18 cellular contexts compared by ENCODE assay signal in genomic region chr3:183270344-183270743, GRCh38. TPM values are rescaled to one million over a fixed set of nuclear protein-coding genes. Genes with fewer than 3 reads are reported as not detected.
DNase-seq lines count a peak whose midpoint lies in the region; ATAC-seq, FAIRE-seq and TF ChIP-seq lines count a peak whose summit lies in the region.
"Had no signal": no experiment of that assay in that cellular context is flagged by ENCODE, and none has a peak within 500 bp of the region (broad histone marks: within the 10 kb centered on the region; RNA-seq: fewer than 3 reads in every experiment).

No MANE protein-coding gene starts in this region.

- peaks cover 83% of the 10 kb centered on the region for H3K79me2 ChIP-seq in PC-3 (ENCODE audit: low read length)

- H3K27ac ChIP-seq in PC-3 (ENCODE audit: low read length): peak overlapping the region; percentile 63
- peak overlapping the region in 1 of 2 donors; percentile 65 for H3K27ac ChIP-seq in small intestine (ENCODE audit: low read depth in 1 of 2, low read length in 1 of 2)

- POLR2A ChIA-PET in PC-3 (lab: Charles Lee; ENCODE audit: unreplicated experiment): no interaction called here

- H3K4me1 ChIP-seq in PC-3 (ENCODE audit: insufficient read depth, low read length) (peaks cover 73% of the 10 kb centered on the region), small intestine (ENCODE audit: control insufficient read depth in 2 of 2, insufficient read depth in 1 of 2, low read depth in 1 of 2, low read length in 1 of 2) (peaks cover 4 to 10% of the 10 kb centered on the region in 2 donors)

- H3K4me3 ChIP-seq in PC-3 (ENCODE audit: low read length) (no peak overlapping the region), small intestine (ENCODE audit: low read depth in 1 of 2, low read length in 2 of 2) (no peak overlapping the region)
- H3K4me3 ChIP-seq: GM23338, HAP-1 had no signal

- no peaks in the 10 kb centered on the region for H3K9me2 ChIP-seq in PC-3 (replicated peaks; ENCODE audit: low read length)

- peaks cover 10% of the 10 kb centered on the region for H3F3A ChIP-seq in PC-3 (ENCODE audit: low read length, unreplicated experiment)

- peak overlapping the region; percentile 3; the same call in 1 of the 2 replicates for H3K9ac ChIP-seq in PC-3 (ENCODE audit: low read length)

- H4K20me1 ChIP-seq in PC-3 (ENCODE audit: low read length): no peaks in the 10 kb centered on the region

- H3K9me3 ChIP-seq in PC-3 (ENCODE audit: low read length) (no peaks in the 10 kb centered on the region), small intestine (ENCODE audit: control insufficient read depth, low read depth) (no peaks in the 10 kb centered on the region)
- H3K9me3 ChIP-seq: HAP-1 had no signal

- no peak for FAIRE-seq in small intestine (lab: Jason Lieb, UNC)
- FAIRE-seq: GM12891, GM18507 had no signal

- no peak for TF ChIP-seq CTCF in PC-3 (conservative IDR thresholded peaks at IDR 0.05; ENCODE audit: low read depth, low read length)

- CTCF ChIA-PET in PC-3 (lab: Charles Lee): no interaction called here

- no peak overlapping the region for H2AFZ ChIP-seq in PC-3 (ENCODE audit: low read length)
- H2AFZ ChIP-seq: GM23338 had no signal

- DNase-seq in PC-3: peak; percentile 67
- peak; percentile 50 for DNase-seq in small intestine
- no peak for DNase-seq in stimulated activated CD4-positive, alpha-beta T cell treated with anti-CD3 and anti-CD28 coated beads, Interleukin-2, amount 100 ng/mL, for 24 hours
- DNase-seq: C1 segment of cervical spinal cord; Calu3; CD4-positive, alpha-beta memory T cell; COR-L47; DMS53; DMS79 treated with DMSO at 0.1 percent for 48 hours; GF-D8 had no signal

- WGBS in small intestine, 3 donors: 36 to 81% (median 52%) methylated on average over 7 of the region's 7 CpGs

- TSS peak; percentile 2 for BruUV-seq in PC-3 (replicated peaks; lab: Mats Ljungman, UMichigan)

- H3K36me3 ChIP-seq in PC-3 (ENCODE audit: low read depth, low read length): peaks cover 31% of the 10 kb centered on the region
- H3K36me3 ChIP-seq in small intestine (ENCODE audit: control insufficient read depth in 2 of 2, insufficient read depth in 2 of 2, low read length in 2 of 2): peaks cover 0 to 9% of the 10 kb centered on the region in 2 donors

- intact Hi-C loops in PC-3 (cut with micrococcal nuclease): loop anchor here (5.0 kb wide), 1 partner anchor 148 kb away; no protein-coding TSS in a partner anchor

- 0 out of 2 replicates have a peak overlapping the region, but pooled peaks have one; percentile 3 for H3K4me2 ChIP-seq in PC-3 (ENCODE audit: low read length)
- H3K4me2 ChIP-seq: GM23338 had no signal

- ATAC-seq in PC-3 (peak; percentile 45), esophagus mucosa (peak; percentile 30), HG03159 (IDR thresholded peaks at IDR 0.05; ENCODE audit: unreplicated experiment) (no peak), SK-N-SH treated with all-trans-retinoic acid at 6 μM for 48 hours (no peak)
- ATAC-seq: GM23338 had no signal

- H3K27me3 ChIP-seq in PC-3 (ENCODE audit: low read length) (no peaks in the 10 kb centered on the region), small intestine (ENCODE audit: control insufficient read depth in 2 of 2, insufficient read depth in 2 of 2, low read length in 2 of 2) (no peaks in the 10 kb centered on the region)

TF ChIP-seq in SK-N-SH treated with all-trans-retinoic acid at 6 μM for 48 hours, 23 proteins besides CTCF, POLR2A, EP300 and RAD21:
- TF ChIP-seq RARB (CRISPR knock-in tag; IDR thresholded peaks at IDR 0.05) (no peak), ZFP3 (CRISPR knock-in tag; IDR thresholded peaks at IDR 0.05) (no peak), BACH2 (CRISPR knock-in tag; IDR thresholded peaks at IDR 0.05; ENCODE audit: borderline replicate concordance) (no peak), SNAI2 (CRISPR knock-in tag; IDR thresholded peaks at IDR 0.05) (no peak), ZFP30 (CRISPR knock-in tag; IDR thresholded peaks at IDR 0.05) (no peak), CSDC2 (CRISPR knock-in tag; IDR thresholded peaks at IDR 0.05) (no peak), CSRNP3 (CRISPR knock-in tag; IDR thresholded peaks at IDR 0.05) (no peak), ISL1 (CRISPR knock-in tag; IDR thresholded peaks at IDR 0.05) (no peak), GLIS3 (CRISPR knock-in tag; IDR thresholded peaks at IDR 0.05) (no peak)

RNA-seq across cellular contexts. Expression of gene B3GNT5, which starts 17.3 kb away (rescaled TPM):
- total RNA-seq in PC-3 (2014; rRNA removed) (22.9 and 29.2 TPM in 2 replicates), esophagus mucosa (70.7 TPM)
- 10 to 100 TPM; 23.4 to 47.9 (median 42.7) TPM for polyA plus RNA-seq in small intestine
- total RNA-seq: G401 had no signal

Comparison
In these comparisons a context has a peak if more than half of its experiments do, and no peak if none do; other contexts are left out.
1. ATAC-seq: peak in PC-3 (single experiment) and esophagus mucosa (single experiment); none in HG03159 (single experiment) and SK-N-SH treated with all-trans-retinoic acid at 6 μM for 48 hours (single experiment).
2. DNase-seq: peak in PC-3 (single experiment) and small intestine (single experiment); none in stimulated activated CD4-positive, alpha-beta T cell treated with anti-CD3 and anti-CD28 coated beads, Interleukin-2, amount 100 ng/mL, for 24 hours (0 of 2).